8 cellular contexts compared by ENCODE assay signal in genomic region chr19:33819875-33820781, GRCh38. TPM values are rescaled to one million over a fixed set of nuclear protein-coding genes. Genes with fewer than 3 reads are reported as not detected.
DNase-seq lines count a peak whose midpoint lies in the region; ATAC-seq, FAIRE-seq and TF ChIP-seq lines count a peak whose summit lies in the region.

No MANE protein-coding gene starts in this region.

- H3K4me1 ChIP-seq in SK-N-SH (ENCODE audit: control insufficient read depth in 1 of 2, insufficient read depth in 2 of 2, low read depth in 1 of 2, low read length in 1 of 2) (peaks cover 0 to 9% of the 10 kb centered on the region in 2 experiments; a peak in 2 of 4 replicates), ovary (ENCODE audit: insufficient read depth) (peaks cover 8% of the 10 kb centered on the region)

- H3K4me3 ChIP-seq in SK-N-SH (ENCODE audit: low read depth in 2 of 2, low read length in 1 of 2), result no peak overlapping the region
- H3K4me3 ChIP-seq in ovary, result peak overlapping the region; percentile 34

- TF ChIP-seq CTCF in SK-N-SH (IDR thresholded peaks at IDR 0.05) (no peak), ovary (IDR thresholded peaks at IDR 0.05) (no peak)

- H3K27ac ChIP-seq in SK-N-SH (ENCODE audit: low read depth in 2 of 2, low read length in 1 of 2), result no peak overlapping the region
- H3K27ac ChIP-seq in ovary, result peak overlapping the region; percentile 16 to 65

- POLR2A ChIA-PET in SK-N-SH (lab: Yijun Ruan, JAX), result interaction anchor here (0.6 to 1.1 kb wide), 2 partner anchors 8 to 21 kb away, joined by 4 read pairs; no protein-coding TSS in a partner anchor

- H3K9me2 ChIP-seq in SK-N-SH, result no peaks in the 10 kb centered on the region

- TF ChIP-seq POLR2A in ovary (IDR thresholded peaks at IDR 0.05), result no peak

- CTCF ChIA-PET in SK-N-SH (lab: Yijun Ruan, JAX), result interaction anchor here (0.8 to 2.8 kb wide), 5 partner anchors 25 to 222 kb away, joined by 3 to 7 read pairs (median 3); no protein-coding TSS in a partner anchor

- no peak overlapping the region for H2AFZ ChIP-seq in SK-N-SH (ENCODE audit: low read depth)

- no peaks in the 10 kb centered on the region for H3K79me2 ChIP-seq in SK-N-SH (ENCODE audit: insufficient read depth)

- TF ChIP-seq RAD21 in SK-N-SH (IDR thresholded peaks at IDR 0.05; ENCODE audit: low read length), result no peak

- WGBS in SK-N-SH (ENCODE audit: low lambda C conversion rate), result 78% methylated on average over 12 of the region's 61 CpGs
- 7 to 10% (median 9%) methylated on average over 51 to 61 of the region's 61 CpGs for WGBS in ovary, 3 donors

- no peak overlapping the region for H3K9ac ChIP-seq in SK-N-SH

- TF ChIP-seq EP300 in SK-N-SH (IDR thresholded peaks at IDR 0.05; ENCODE audit: borderline replicate concordance in 1 of 2, low read depth in 1 of 2, low read length in 1 of 2), result no peak
- no peak for TF ChIP-seq EP300 in ovary (IDR thresholded peaks at IDR 0.05)

- H3K27me3 ChIP-seq in SK-N-SH (ENCODE audit: insufficient read depth), result no peaks in the 10 kb centered on the region
- no peaks in the 10 kb centered on the region for H3K27me3 ChIP-seq in ovary

- peaks cover under 1% of the 10 kb centered on the region for H3F3A ChIP-seq in SK-N-SH (replicated peaks; ENCODE audit: insufficient read depth)

- intact Hi-C loops in head of caudate nucleus (cut with DNase I) (no loop called here), ovary (cut with DNase I) (no loop called here)

- H3K36me3 ChIP-seq in SK-N-SH (replicated peaks in 1 of 2; ENCODE audit: control insufficient read depth in 1 of 2, insufficient read depth in 2 of 2, low read length in 1 of 2), result no peaks in the 10 kb centered on the region
- no peaks in the 10 kb centered on the region for H3K36me3 ChIP-seq in ovary

- H3K9me3 ChIP-seq in SK-N-SH (no peaks in the 10 kb centered on the region), ovary (no peaks in the 10 kb centered on the region)

- H4K20me1 ChIP-seq in SK-N-SH (ENCODE audit: insufficient read depth), result no peaks in the 10 kb centered on the region

- no peak overlapping the region for H3K4me2 ChIP-seq in SK-N-SH

- DNase-seq in SK-N-SH (peak; percentile 36), OCI-M1 (lab: John Stamatoyannopoulos, UW) (peak; percentile 88), head of caudate nucleus (peak in 29 of 42 donors; percentile 19 to 69 (median 38)), ovary (peak; percentile 60 to 80 (median 73)), urothelium cell line (ENCODE audit: low spot score) (peak; percentile 90)
- peak; percentile 87 for DNase-seq in activated effector memory CD4-positive, alpha-beta T cell treated with anti-CD3 and anti-CD28 coated beads, Interleukin-2, amount 50 U/mL, for 16 hours

- ATAC-seq in SK-N-SH treated with all-trans-retinoic acid at 6 μM for 48 hours (no peak), HG02571 (IDR thresholded peaks at IDR 0.05; ENCODE audit: unreplicated experiment) (no peak)

- no peak for FAIRE-seq in urothelium cell line (lab: Jason Lieb, UNC)

TF ChIP-seq in SK-N-SH, 30 proteins besides CTCF, POLR2A, EP300 and RAD21:
- TF ChIP-seq FOXM1 (IDR thresholded peaks at IDR 0.05; ENCODE audit: low read depth), result no peak
- TF ChIP-seq MEF2A (IDR thresholded peaks at IDR 0.05; ENCODE audit: borderline replicate concordance, low read depth), result no peak
- TF ChIP-seq PBX3 (IDR thresholded peaks at IDR 0.05), result no peak
- TF ChIP-seq CHD2 (IDR thresholded peaks at IDR 0.05; ENCODE audit: low read length, partially characterized antibody), result no peak
TF ChIP-seq in SK-N-SH: peak in this region for 0.

TF ChIP-seq in SK-N-SH treated with all-trans-retinoic acid at 6 μM for 48 hours, 23 proteins besides CTCF, POLR2A, EP300 and RAD21:
- TF ChIP-seq TOX (CRISPR knock-in tag; IDR thresholded peaks at IDR 0.05; ENCODE audit: borderline replicate concordance) (no peak), BACH2 (CRISPR knock-in tag; IDR thresholded peaks at IDR 0.05; ENCODE audit: borderline replicate concordance) (no peak), ESRRG (CRISPR knock-in tag; IDR thresholded peaks at IDR 0.05) (no peak), ZC3H10 (CRISPR knock-in tag; IDR thresholded peaks at IDR 0.05) (no peak), RARB (CRISPR knock-in tag; IDR thresholded peaks at IDR 0.05) (no peak), TCF4 (CRISPR knock-in tag; IDR thresholded peaks at IDR 0.05; ENCODE audit: borderline replicate concordance) (no peak), ZNF70 (CRISPR knock-in tag; IDR thresholded peaks at IDR 0.05) (no peak), CSDC2 (CRISPR knock-in tag; IDR thresholded peaks at IDR 0.05) (no peak), ZNF8 (CRISPR knock-in tag; IDR thresholded peaks at IDR 0.05) (no peak), ZFP30 (CRISPR knock-in tag; IDR thresholded peaks at IDR 0.05) (no peak), ARNTL (CRISPR knock-in tag; IDR thresholded peaks at IDR 0.05; ENCODE audit: borderline replicate concordance, low read depth) (no peak), CSRNP3 (CRISPR knock-in tag; IDR thresholded peaks at IDR 0.05) (no peak)
- TF ChIP-seq, protein P1, sequence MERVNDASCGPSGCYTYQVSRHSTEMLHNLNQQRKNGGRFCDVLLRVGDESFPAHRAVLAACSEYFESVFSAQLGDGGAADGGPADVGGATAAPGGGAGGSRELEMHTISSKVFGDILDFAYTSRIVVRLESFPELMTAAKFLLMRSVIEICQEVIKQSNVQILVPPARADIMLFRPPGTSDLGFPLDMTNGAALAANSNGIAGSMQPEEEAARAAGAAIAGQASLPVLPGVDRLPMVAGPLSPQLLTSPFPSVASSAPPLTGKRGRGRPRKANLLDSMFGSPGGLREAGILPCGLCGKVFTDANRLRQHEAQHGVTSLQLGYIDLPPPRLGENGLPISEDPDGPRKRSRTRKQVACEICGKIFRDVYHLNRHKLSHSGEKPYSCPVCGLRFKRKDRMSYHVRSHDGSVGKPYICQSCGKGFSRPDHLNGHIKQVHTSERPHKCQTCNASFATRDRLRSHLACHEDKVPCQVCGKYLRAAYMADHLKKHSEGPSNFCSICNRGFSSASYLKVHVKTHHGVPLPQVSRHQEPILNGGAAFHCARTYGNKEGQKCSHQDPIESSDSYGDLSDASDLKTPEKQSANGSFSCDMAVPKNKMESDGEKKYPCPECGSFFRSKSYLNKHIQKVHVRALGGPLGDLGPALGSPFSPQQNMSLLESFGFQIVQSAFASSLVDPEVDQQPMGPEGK (CRISPR knock-in tag; IDR thresholded peaks at IDR 0.05; ENCODE audit: borderline replicate concordance), result no peak

RNA-seq across cellular contexts. Expression of gene KCTD15, which starts 23.5 kb away (rescaled TPM):
- 15.5 and 21.6 TPM in 2 replicates for polyA plus RNA-seq in SK-N-SH (2012; rRNA removed)
- 7.5 and 12.8 TPM in 2 replicates for polyA plus RNA-seq in SK-N-SH (2012; cell fraction: cytosol; rRNA removed)
- polyA plus RNA-seq in SK-N-SH (2012; cell fraction: nucleus; rRNA removed), result 53.1 and 59.3 TPM in 2 replicates
- total RNA-seq in ovary, result 10 to 100 TPM; 23.7 to 45.7 (median 33.4) TPM
- 10 to 100 TPM; 12.6 to 29.0 TPM for polyA plus RNA-seq in ovary

Comparison
In these comparisons a context has a peak if more than half of its experiments do, and no peak if none do; other contexts are left out.
1. DNase-seq: peak in every context shown above with its lines; median percentile 90 in urothelium cell line; 88 in OCI-M1; 87 in activated effector memory CD4-positive, alpha-beta T cell treated with anti-CD3 and anti-CD28 coated beads, Interleukin-2, amount 50 U/mL, for 16 hours; 73 in ovary; 38 in head of caudate nucleus; 36 in SK-N-SH.
2. H3K27ac ChIP-seq: peak in ovary (2 of 2); none in SK-N-SH (0 of 2).